In the genomic region with DNA sequence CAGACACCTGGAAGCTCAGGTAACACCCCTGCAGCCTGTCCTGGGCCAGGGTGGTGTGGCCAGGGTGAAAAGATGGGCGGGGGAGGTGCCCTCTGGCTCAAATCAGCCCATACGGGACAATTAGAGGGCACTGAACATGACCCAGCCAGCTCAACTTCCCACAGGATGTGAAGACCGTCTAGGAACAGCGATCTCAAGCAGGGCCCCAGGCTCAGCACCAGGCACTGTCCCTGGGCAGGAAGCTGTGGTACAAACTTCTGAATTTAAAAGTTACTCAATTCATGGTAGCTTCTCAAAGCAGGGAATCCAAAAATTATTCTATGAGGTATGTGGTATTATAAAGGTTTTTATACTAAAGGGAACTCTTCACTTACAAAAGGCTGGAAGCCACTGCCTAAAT, we compare ENCODE assay signal across 24 cellular contexts.
"Had no signal": no experiment of that assay in that cellular context is flagged by ENCODE, and none has a peak within 500 bp of the region (broad histone marks: within the 10 kb centered on the region; RNA-seq: fewer than 3 reads in every experiment).

No MANE protein-coding gene starts in this region.

- H3K4me2 ChIP-seq: hepatocyte had no signal

- H2AFZ ChIP-seq: hepatocyte had no signal

- H3K27ac Mint-ChIP-seq: effector memory CD8-positive, alpha-beta T cell; endodermal cell; mesothelial cell of epicardium; naive B cell had no signal

- H3K4me3 ChIP-seq: coronary artery, esophagus muscularis mucosa, gastroesophageal sphincter, heart left ventricle, hepatocyte, left lung, lower lobe of right lung, mucosa of descending colon had no signal

- H3K4me3 Mint-ChIP-seq: effector memory CD8-positive, alpha-beta T cell; endodermal cell; mesothelial cell of epicardium; naive B cell had no signal

- ATAC-seq: effector memory CD8-positive, alpha-beta T cell; foreskin keratinocyte; gastroesophageal sphincter; heart left ventricle; left cardiac atrium; left lung; left ventricle myocardium superior; lower lobe of right lung; mucosa of descending colon had no signal

- H3K36me3 ChIP-seq: esophagus muscularis mucosa, gastroesophageal sphincter, heart left ventricle, left lung, lower lobe of right lung had no signal

- H3K27me3 ChIP-seq: esophagus muscularis mucosa, gastroesophageal sphincter, heart left ventricle, hepatocyte had no signal

- FAIRE-seq: colon, endometrium, endothelial cell of umbilical vein, frontal cortex, islet of Langerhans, keratinocyte had no signal

- DNase-seq: effector CD8-positive, alpha-beta T cell; effector memory CD8-positive, alpha-beta T cell; endodermal cell; foreskin keratinocyte; heart left ventricle; hypothalamus; left cardiac atrium; left lung; left ventricle myocardium superior; lower lobe of right lung; mesenchymal stem cell; mucosa of descending colon; naive B cell had no signal

- H3K9me3 ChIP-seq: gastroesophageal sphincter, left lung, lower lobe of right lung, mucosa of descending colon had no signal

- H3K4me1 ChIP-seq: foreskin keratinocyte had no signal

- H3K27ac ChIP-seq: coronary artery, esophagus muscularis mucosa, foreskin keratinocyte, gastroesophageal sphincter, heart left ventricle, hepatocyte, left lung, lower lobe of right lung had no signal
